ENCODE assay signal across 9 cellular contexts in genomic region chr3:150345021-150345538, GRCh38.
DNase-seq lines count a peak whose midpoint lies in the region; ATAC-seq and TF ChIP-seq lines count a peak whose summit lies in the region.
"Had no signal": no experiment of that assay in that cellular context is flagged by ENCODE, and none has a peak within 500 bp of the region (broad histone marks: within the 10 kb centered on the region; RNA-seq: fewer than 3 reads in every experiment).

No MANE protein-coding gene starts in this region.

- no peaks in the 10 kb centered on the region for H3K27me3 ChIP-seq in GM23338 (ENCODE audit: insufficient read depth)
- H3K27me3 ChIP-seq in Peyer's patch: no peaks in the 10 kb centered on the region
- H3K27me3 ChIP-seq in parathyroid adenoma (ENCODE audit: control insufficient read depth, insufficient read depth, low read length): no peaks in the 10 kb centered on the region

- peak overlapping the region; percentile 51; the same call in 1 of the 2 replicates for H3K27ac ChIP-seq in GM23338 (ENCODE audit: low read depth)
- H3K27ac ChIP-seq in Peyer's patch: peak overlapping the region in 1 of 4 donors; percentile 40
- no peak overlapping the region for H3K27ac ChIP-seq in parathyroid adenoma

- H3K79me2 ChIP-seq in GM23338 (replicated peaks; ENCODE audit: insufficient read depth) (no peaks in the 10 kb centered on the region), parathyroid adenoma (no peaks in the 10 kb centered on the region)

- H3K4me1 ChIP-seq in GM23338 (ENCODE audit: insufficient read depth): peaks cover 36% of the 10 kb centered on the region
- H3K4me1 ChIP-seq in Peyer's patch: peaks cover 0 to 6% (median 0%) of the 10 kb centered on the region in 4 donors
- H3K4me1 ChIP-seq in parathyroid adenoma: peaks cover 22% of the 10 kb centered on the region

- H3K4me1 Mint-ChIP-seq in GM23338: peaks cover 51% of the 10 kb centered on the region
- no peaks in the 10 kb centered on the region for H3K4me1 Mint-ChIP-seq in T-helper 2 cell treated with Interferon-gamma antibody and Interleukin-4, amounts not matched to agents 5 μg/mL and 100 μg/mL, for 36 hours (ENCODE audit: low read depth)

- DNase-seq in GM23338 (ENCODE audit: low spot score) (peak; percentile 81), Peyer's patch (peak in 2 of 3 donors; percentile 50 to 81), glomerular visceral epithelial cell (ENCODE audit: extremely low spot score) (peak; percentile 77), GM10266 (ENCODE audit: extremely low spot score) (no peak), ecto neural progenitor cell (ENCODE audit: low spot score) (no peak)
- DNase-seq in T-helper 2 cell treated with Interferon-gamma antibody and Interleukin-4, amounts not matched to agents 5 μg/mL and 100 μg/mL, for 36 hours (ENCODE audit: low spot score): no peak
- DNase-seq: T-helper 2 cell had no signal

- no peaks in the 10 kb centered on the region for H3F3A ChIP-seq in GM23338 (replicated peaks; ENCODE audit: low read depth)

- H2AFZ ChIP-seq in GM23338 (no peak overlapping the region), parathyroid adenoma (peak overlapping the region; percentile 1)

- H4K20me1 ChIP-seq in GM23338 (replicated peaks; ENCODE audit: insufficient read depth): no peaks in the 10 kb centered on the region

- H3K9ac ChIP-seq in parathyroid adenoma: no peak overlapping the region

- no peaks in the 10 kb centered on the region for H3K9me3 Mint-ChIP-seq in GM23338
- no peaks in the 10 kb centered on the region for H3K9me3 Mint-ChIP-seq in T-helper 2 cell treated with Interferon-gamma antibody and Interleukin-4, amounts not matched to agents 5 μg/mL and 100 μg/mL, for 36 hours

- H3K9me3 ChIP-seq in Peyer's patch (no peaks in the 10 kb centered on the region), parathyroid adenoma (ENCODE audit: control insufficient read depth, low read length) (no peaks in the 10 kb centered on the region)

- peak overlapping the region; percentile 7; the same call in 1 of the 3 replicates for H3K4me3 Mint-ChIP-seq in GM23338
- no peak overlapping the region for H3K4me3 Mint-ChIP-seq in T-helper 2 cell treated with Interferon-gamma antibody and Interleukin-4, amounts not matched to agents 5 μg/mL and 100 μg/mL, for 36 hours

- peaks cover 4% of the 10 kb centered on the region for H3K27me3 Mint-ChIP-seq in GM23338 (ENCODE audit: insufficient read depth, low read depth, poor library complexity)
- peaks cover 6% of the 10 kb centered on the region for H3K27me3 Mint-ChIP-seq in T-helper 2 cell treated with Interferon-gamma antibody and Interleukin-4, amounts not matched to agents 5 μg/mL and 100 μg/mL, for 36 hours (ENCODE audit: low read depth)

- H3K4me3 ChIP-seq in GM23338: no peak overlapping the region
- H3K4me3 ChIP-seq in Peyer's patch: no peak overlapping the region
- H3K4me3 ChIP-seq in parathyroid adenoma (ENCODE audit: low read depth, low read length): no peak overlapping the region

- ATAC-seq in GM23338 (peak; percentile 68), GM18858 (IDR thresholded peaks at IDR 0.05; ENCODE audit: unreplicated experiment) (no peak)

- TF ChIP-seq CTCF in GM23338 (conservative IDR thresholded peaks at IDR 0.05; ENCODE audit: low read depth in 2 of 2) (no peak), Peyer's patch (IDR thresholded peaks at IDR 0.05) (no peak), parathyroid adenoma (IDR thresholded peaks at IDR 0.05) (no peak), GM10266 (IDR thresholded peaks at IDR 0.05; ENCODE audit: control insufficient read depth, insufficient read depth, low read depth, missing control alignments) (no peak)

- H3K4me2 ChIP-seq in GM23338 (peak overlapping the region; percentile 41), parathyroid adenoma (ENCODE audit: low read length) (peak overlapping the region; percentile 54)

- H3K36me3 ChIP-seq in GM23338 (ENCODE audit: insufficient read depth) (no peaks in the 10 kb centered on the region), Peyer's patch (no peaks in the 10 kb centered on the region), parathyroid adenoma (ENCODE audit: control insufficient read depth, insufficient read depth, low read length) (no peaks in the 10 kb centered on the region)

- H3K36me3 Mint-ChIP-seq in GM23338 (ENCODE audit: low read depth): no peaks in the 10 kb centered on the region
- no peaks in the 10 kb centered on the region for H3K36me3 Mint-ChIP-seq in T-helper 2 cell treated with Interferon-gamma antibody and Interleukin-4, amounts not matched to agents 5 μg/mL and 100 μg/mL, for 36 hours (ENCODE audit: low read depth)

- peak overlapping the region; percentile 46; the same call in 1 of the 2 replicates for H3K27ac Mint-ChIP-seq in GM23338
- H3K27ac Mint-ChIP-seq in T-helper 2 cell treated with Interferon-gamma antibody and Interleukin-4, amounts not matched to agents 5 μg/mL and 100 μg/mL, for 36 hours: no peak overlapping the region

- no peaks in the 10 kb centered on the region for H3K9me2 ChIP-seq in GM23338 (ENCODE audit: insufficient read depth)

- TF ChIP-seq POLR2A in Peyer's patch (IDR thresholded peaks at IDR 0.05): no peak

TF ChIP-seq in GM23338, 12 proteins besides CTCF, POLR2A, EP300 and RAD21 (continues in another document):
- TF ChIP-seq REST (IDR thresholded peaks at IDR 0.05; ENCODE audit: unreplicated experiment) (no peak), STAT1 (IDR thresholded peaks at IDR 0.05; ENCODE audit: unreplicated experiment) (no peak), EZH2phosphoT487 (IDR thresholded peaks at IDR 0.05; ENCODE audit: unreplicated experiment) (no peak), ZNF114 (CRISPR knock-in tag; IDR thresholded peaks at IDR 0.05) (no peak), JUNB (IDR thresholded peaks at IDR 0.05; ENCODE audit: unreplicated experiment) (no peak), POLR2AphosphoS5 (IDR thresholded peaks at IDR 0.05; ENCODE audit: low read depth) (no peak), ZNF331 (CRISPR knock-in tag; IDR thresholded peaks at IDR 0.05; ENCODE audit: low read depth) (no peak)

Comparison
In these comparisons a context has a peak if more than half of its experiments do, and no peak if none do; other contexts are left out.
1. DNase-seq: peak in GM23338 (single experiment), Peyer's patch (2 of 3) and glomerular visceral epithelial cell (single experiment); none in GM10266 (single experiment), T-helper 2 cell treated with Interferon-gamma antibody and Interleukin-4, amounts not matched to agents 5 μg/mL and 100 μg/mL, for 36 hours (single experiment) and ecto neural progenitor cell (single experiment).